In the genomic region with DNA sequence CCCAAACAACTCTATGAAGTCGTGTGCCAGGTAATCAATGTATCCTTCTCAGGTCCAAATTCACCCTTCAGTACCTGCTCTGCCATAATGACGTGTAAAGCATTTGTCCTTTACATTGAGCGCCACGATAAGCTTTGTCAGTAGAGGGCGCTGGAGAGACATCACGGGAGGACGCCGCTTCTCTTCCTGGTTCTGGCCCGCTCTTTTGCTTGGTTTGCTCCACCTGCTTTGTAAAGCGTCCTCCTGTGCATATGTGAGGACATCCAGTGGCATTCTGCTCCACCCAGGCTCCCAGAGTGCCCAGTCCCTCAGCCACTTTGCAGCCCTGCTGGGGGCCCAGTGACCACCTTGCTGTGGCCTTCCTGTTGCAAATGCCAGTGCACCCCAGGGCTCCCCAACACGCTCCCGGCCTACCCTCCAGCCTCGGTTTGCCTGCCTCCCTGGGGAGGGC, we compare ENCODE assay signal across 9 cellular contexts.
DNase-seq lines count a peak whose midpoint lies in the region; ATAC-seq, FAIRE-seq and TF ChIP-seq lines count a peak whose summit lies in the region.
"Had no signal": no experiment of that assay in that cellular context is flagged by ENCODE, and none has a peak within 500 bp of the region (broad histone marks: within the 10 kb centered on the region; RNA-seq: fewer than 3 reads in every experiment).

No MANE protein-coding gene starts in this region.

- no peaks in the 10 kb centered on the region for H3K79me2 ChIP-seq in GM12878 (ENCODE audit: control insufficient read depth, insufficient read depth, low read length)

- intact Hi-C loops in GM12878 (cut with micrococcal nuclease; ENCODE audit: unreplicated experiment): loop anchor here (2.0 kb wide), 1 partner anchor 419 kb away; no protein-coding TSS in a partner anchor

- CTCF ChIA-PET in GM12878 (lab: Yijun Ruan, JAX): interaction anchor here (0.9 to 1.4 kb wide), 4 partner anchors 12 to 417 kb away, joined by 3 to 5 read pairs (median 4); no protein-coding TSS in a partner anchor

- no peak for TF ChIP-seq POLR2A in GM12878 (IDR thresholded peaks at IDR 0.05; ENCODE audit: low read depth, low read length)

- H4K91ac ChIP-seq in neuronal stem cell (ENCODE audit: low read depth, low read length, poor library complexity): no peak overlapping the region

- RAD21 ChIA-PET in GM12878 (lab: Charles Lee; ENCODE audit: unreplicated experiment): interaction anchor here (1.1 kb wide), 1 partner anchor 49 kb away, joined by 3 read pairs; no protein-coding TSS in a partner anchor

- POLR2A ChIA-PET in GM12878 (lab: Charles Lee): no interaction called here

- H3K4me1 ChIP-seq in GM12878 (ENCODE audit: control insufficient read depth, insufficient read depth, low read length) (no peaks in the 10 kb centered on the region; the same call in 1 of the 2 replicates), neuronal stem cell (ENCODE audit: control insufficient read depth in 2 of 2, insufficient read depth in 1 of 2, low read depth in 1 of 2, low read length in 2 of 2) (peaks cover 0 to 2% of the 10 kb centered on the region in 2 donors)

- H3K4me3 ChIP-seq in H7 (ENCODE audit: insufficient read depth, low read depth, low read length) (no peak overlapping the region), GM12878 (no peak overlapping the region), neuronal stem cell (ENCODE audit: low read length in 2 of 2) (no peak overlapping the region)
- H3K4me3 ChIP-seq: skin epidermis had no signal

- no peak overlapping the region for H3K4ac ChIP-seq in neuronal stem cell (ENCODE audit: low read length)

- ATAC-seq in GM12878: peak; percentile 96
- ATAC-seq in GM19395 (IDR thresholded peaks at IDR 0.05; ENCODE audit: unreplicated experiment): no peak

- no peak overlapping the region for H3K14ac ChIP-seq in neuronal stem cell (ENCODE audit: low read length)

- DNase-seq in NCI-H187 (lab: John Stamatoyannopoulos, UW): peak; percentile 11 to 17
- no peak for DNase-seq in NCI-H187 treated with DMSO at 0.1 percent for 48 hours (lab: John Stamatoyannopoulos, UW)
- DNase-seq in H7: peak; percentile 86
- peak; percentile 73 for DNase-seq in NCI-H748 (lab: John Stamatoyannopoulos, UW; ENCODE audit: unreplicated experiment)
- DNase-seq in GM12878 (ENCODE audit: low read depth, low spot score): peak; percentile 25
- peak; percentile 33 for DNase-seq in neuronal stem cell (ENCODE audit: low spot score)
- DNase-seq in NCI-H446 treated with DMSO at 0.1 percent for 48 hours (lab: John Stamatoyannopoulos, UW): no peak

- no peaks in the 10 kb centered on the region; the same call in 2 of the 3 replicates for H3K9me3 ChIP-seq in GM12878 (replicated peaks; ENCODE audit: control insufficient read depth, insufficient read depth, low read length)
- H3K9me3 ChIP-seq in neuronal stem cell (replicated peaks in 1 of 2; ENCODE audit: control insufficient read depth in 2 of 2, insufficient read depth in 1 of 2, low read depth in 1 of 2, low read length in 2 of 2): peaks cover 0 to 2% of the 10 kb centered on the region in 2 donors

- H2AK5ac ChIP-seq in neuronal stem cell (ENCODE audit: low read depth, low read length): no peak overlapping the region

- no peak for TF ChIP-seq EP300 in GM12878 (IDR thresholded peaks at IDR 0.05; ENCODE audit: borderline replicate concordance in 1 of 2, control insufficient read depth in 1 of 2, low read depth in 2 of 2, low read length in 2 of 2)

- H3K27ac ChIP-seq in GM12878 (ENCODE audit: control insufficient read depth, insufficient read depth): no peak overlapping the region
- H3K27ac ChIP-seq in neuronal stem cell (replicated peaks; ENCODE audit: low read length): no peak overlapping the region
- H3K27ac ChIP-seq: skin epidermis had no signal

- H3K9ac ChIP-seq in GM12878 (ENCODE audit: control insufficient read depth, insufficient read depth, low read length) (no peak overlapping the region), neuronal stem cell (ENCODE audit: low read depth, low read length, poor library complexity) (no peak overlapping the region)

- peak; percentile 57 for FAIRE-seq in GM12878 (lab: Jason Lieb, UNC)

- no peak overlapping the region for H4K8ac ChIP-seq in neuronal stem cell (ENCODE audit: low read depth, low read length)

- no peaks in the 10 kb centered on the region for H3K27me3 ChIP-seq in H7 (ENCODE audit: control insufficient read depth, insufficient read depth, low read length)
- H3K27me3 ChIP-seq in GM12878 (replicated peaks in 1 of 2; ENCODE audit: control insufficient read depth in 2 of 2, insufficient read depth in 2 of 2, low read length in 1 of 2): no peaks in the 10 kb centered on the region
- no peaks in the 10 kb centered on the region for H3K27me3 ChIP-seq in neuronal stem cell (ENCODE audit: control insufficient read depth in 3 of 3, insufficient read depth in 3 of 3, low read depth in 1 of 3, low read length in 3 of 3)

- H3K4me2 ChIP-seq in GM12878 (ENCODE audit: control insufficient read depth, insufficient read depth) (no peak overlapping the region), neuronal stem cell (ENCODE audit: insufficient read depth, low read length, poor library complexity, severe bottlenecking) (no peak overlapping the region)

- H4K20me1 ChIP-seq in GM12878 (ENCODE audit: control insufficient read depth, insufficient read depth): no peaks in the 10 kb centered on the region

- peak; percentile 57 to 72 (median 65) for TF ChIP-seq CTCF in GM12878 (IDR thresholded peaks at IDR 0.05 in 2 of 3, conservative IDR thresholded peaks at IDR 0.05 in 1 of 3; ENCODE audit: control insufficient read depth in 2 of 3, extremely low read depth in 1 of 3, insufficient read depth in 1 of 3, low read depth in 3 of 3, low read length in 3 of 3)

- H3K36me3 ChIP-seq in H7 (replicated peaks; ENCODE audit: control insufficient read depth, insufficient read depth, low read length) (no peaks in the 10 kb centered on the region), GM12878 (ENCODE audit: control insufficient read depth in 2 of 2, insufficient read depth in 2 of 2, low read length in 1 of 2) (no peaks in the 10 kb centered on the region), neuronal stem cell (replicated peaks in 1 of 2; ENCODE audit: control insufficient read depth in 2 of 2, insufficient read depth in 2 of 2, low read length in 2 of 2) (no peaks in the 10 kb centered on the region)

- no peak overlapping the region for H2BK15ac ChIP-seq in neuronal stem cell (ENCODE audit: low read length)

- no peak overlapping the region for H2BK120ac ChIP-seq in neuronal stem cell (ENCODE audit: low read depth, low read length)

- no TSS peak for BruUV-seq in GM12878 (replicated peaks; lab: Mats Ljungman, UMichigan)

- no peaks in the 10 kb centered on the region for H3K79me1 ChIP-seq in neuronal stem cell (ENCODE audit: low read depth, low read length)

- in situ Hi-C loops in GM12878 (cut with MboI): no loop called here

- SMC1A ChIA-PET in GM12878 (lab: Charles Lee; ENCODE audit: uncharacterized antibody, unreplicated experiment): interaction anchor here (0.9 kb wide), 1 partner anchor 51 kb away, joined by 3 read pairs; no protein-coding TSS in a partner anchor

- peak; percentile 59 for TF ChIP-seq RAD21 in GM12878 (IDR thresholded peaks at IDR 0.05; ENCODE audit: insufficient read depth, low read depth, low read length)

- H2BK12ac ChIP-seq in neuronal stem cell (ENCODE audit: low read length): no peak overlapping the region

- H3K23ac ChIP-seq in neuronal stem cell (ENCODE audit: low read depth, low read length, poor library complexity): no peak overlapping the region

- H3K18ac ChIP-seq in neuronal stem cell (ENCODE audit: low read length): no peak overlapping the region

- no peak overlapping the region for H2BK5ac ChIP-seq in neuronal stem cell (ENCODE audit: low read length)

- peak overlapping the region; percentile 59 for H2AFZ ChIP-seq in GM12878 (ENCODE audit: control insufficient read depth, low read depth, low read length)
- no peak overlapping the region for H2AFZ ChIP-seq in neuronal stem cell (ENCODE audit: low read length)

- WGBS in GM12878 (ENCODE audit: insufficient coverage, insufficient replicate concordance, low lambda C conversion rate, missing lambda C conversion rate): 7% methylated on average over 13 of the region's 13 CpGs
- WGBS in neuronal stem cell (ENCODE audit: extremely low coverage in 2 of 2, insufficient read length in 2 of 2, insufficient replicate concordance in 1 of 2), 2 donors: no CpG with 5 or more reads among the region's 13 CpGs

TF ChIP-seq in GM12878, 131 proteins besides CTCF, POLR2A, EP300 and RAD21:
- TF ChIP-seq TCF3 (IDR thresholded peaks at IDR 0.05; ENCODE audit: borderline replicate concordance, insufficient read depth, low read depth, low read length): no peak
- TF ChIP-seq ZNF24 (IDR thresholded peaks at IDR 0.05): 0 out of 2 replicates have a peak, but pooled peaks have one; percentile 24
- TF ChIP-seq SMC3 (IDR thresholded peaks at IDR 0.05; ENCODE audit: borderline replicate concordance, low read length): peak; percentile 40; the same call in 1 of the 2 replicates

Comparison
In these comparisons a context has a peak if more than half of its experiments do, and no peak if none do; other contexts are left out.
1. DNase-seq: peak in NCI-H187 (2 of 2), H7 (single experiment), NCI-H748 (single experiment), GM12878 (single experiment) and neuronal stem cell (single experiment); none in NCI-H187 treated with DMSO at 0.1 percent for 48 hours (single experiment) and NCI-H446 treated with DMSO at 0.1 percent for 48 hours (single experiment).